1 cellular context compared by ENCODE assay signal in genomic region chr6:32195652-32195901, GRCh38.
TF ChIP-seq lines count a peak whose summit lies in the region.

No MANE protein-coding gene starts in this region.

TF ChIP-seq in HCT116, 20 proteins besides CTCF, POLR2A, EP300 and RAD21 (continued from another document):
- TF ChIP-seq ZBTB33 (IDR thresholded peaks at IDR 0.05; ENCODE audit: extremely low read depth, insufficient replicate concordance, low read length) = no peak
- TF ChIP-seq SIN3A (IDR thresholded peaks at IDR 0.05; ENCODE audit: low read depth) = no peak
- no peak for TF ChIP-seq EZH2 (IDR thresholded peaks at IDR 0.05)
- no peak for TF ChIP-seq REST (IDR thresholded peaks at IDR 0.05; ENCODE audit: low read depth)
- peak; percentile 8 for TF ChIP-seq YY1 (IDR thresholded peaks at IDR 0.05; ENCODE audit: extremely low read depth, insufficient replicate concordance, low read depth, low read length)
- no peak for TF ChIP-seq JUND (IDR thresholded peaks at IDR 0.05)
- TF ChIP-seq FOSL1 (IDR thresholded peaks at IDR 0.05; ENCODE audit: low read depth) = no peak
- TF ChIP-seq ZFX (IDR thresholded peaks at IDR 0.05) = no peak
- no peak for TF ChIP-seq CEBPB (IDR thresholded peaks at IDR 0.05; ENCODE audit: low read depth)
